Comparison of ENCODE assay signal across 1 cellular context in genomic region chr2:27133195-27133875, GRCh38.
A peak's percentile ranks its signal among the peaks of the same experiment; 100 is the strongest.
TF ChIP-seq lines count a peak whose summit lies in the region.

No MANE protein-coding gene starts in this region.

TF ChIP-seq in K562, 482 proteins besides CTCF, POLR2A, EP300 and RAD21:
- TF ChIP-seq ARID1B (IDR thresholded peaks at IDR 0.05), result no peak
- TF ChIP-seq NFIC (IDR thresholded peaks at IDR 0.05), result peak; percentile 66
- TF ChIP-seq ZBTB12 (CRISPR knock-in tag; IDR thresholded peaks at IDR 0.05), result no peak
- no peak for TF ChIP-seq ZBTB34 (CRISPR knock-in tag; IDR thresholded peaks at IDR 0.05)
- TF ChIP-seq TAF15 (IDR thresholded peaks at IDR 0.05; ENCODE audit: low read depth, low read length), result no peak
- TF ChIP-seq TFAP4 (CRISPR knock-in tag; IDR thresholded peaks at IDR 0.05; ENCODE audit: borderline replicate concordance), result no peak
- TF ChIP-seq MAX (CRISPR knock-in tag; IDR thresholded peaks at IDR 0.05), result 0 out of 2 replicates have a peak, but pooled peaks have one; percentile 5
- TF ChIP-seq DEAF1 (CRISPR knock-in tag; IDR thresholded peaks at IDR 0.05), result 0 out of 2 replicates have a peak, but pooled peaks have one; percentile 18
- TF ChIP-seq ZNF398 (CRISPR knock-in tag; IDR thresholded peaks at IDR 0.05), result no peak
